In genomic region chr21:42337830-42338729, GRCh38 we compare ENCODE assay signal across 1 cellular context.
TF ChIP-seq lines count a peak whose summit lies in the region.

No MANE protein-coding gene starts in this region.

TF ChIP-seq in GM12878, 131 proteins besides CTCF, POLR2A, EP300 and RAD21 (continued from another document and continues in another):
- no peak for TF ChIP-seq SP1 (IDR thresholded peaks at IDR 0.05; ENCODE audit: low read depth, low read length)
- 0 out of 4 replicates have a peak, but pooled peaks of 1 of the 2 experiments have one; percentile 28 for TF ChIP-seq IKZF2 (IDR thresholded peaks at IDR 0.05)
- no peak for TF ChIP-seq ZNF207 (IDR thresholded peaks at IDR 0.05; ENCODE audit: borderline replicate concordance)
- TF ChIP-seq NBN (IDR thresholded peaks at IDR 0.05) = no peak
- no peak for TF ChIP-seq RFX5 (IDR thresholded peaks at IDR 0.05; ENCODE audit: low read depth, low read length)
- 0 out of 2 replicates have a peak, but pooled peaks have one; percentile 36 for TF ChIP-seq MLLT1 (IDR thresholded peaks at IDR 0.05)
- no peak for TF ChIP-seq MEF2A (IDR thresholded peaks at IDR 0.05; ENCODE audit: insufficient read depth, low read depth, low read length)
- TF ChIP-seq RUNX3 (IDR thresholded peaks at IDR 0.05; ENCODE audit: low read length) = peak; percentile 48
- TF ChIP-seq BACH1 (IDR thresholded peaks at IDR 0.05; ENCODE audit: borderline replicate concordance) = no peak
- no peak for TF ChIP-seq ZNF384 (IDR thresholded peaks at IDR 0.05; ENCODE audit: borderline replicate concordance, low read depth, low read length)
- TF ChIP-seq GATAD2B (conservative IDR thresholded peaks at IDR 0.05; ENCODE audit: low read depth) = no peak
- TF ChIP-seq PML (IDR thresholded peaks at IDR 0.05; ENCODE audit: low read length) = no peak
- TF ChIP-seq TCF3 (IDR thresholded peaks at IDR 0.05; ENCODE audit: borderline replicate concordance, insufficient read depth, low read depth, low read length) = no peak
- no peak for TF ChIP-seq E2F4 (IDR thresholded peaks at IDR 0.05; ENCODE audit: low read depth, low read length)
- no peak for TF ChIP-seq DPF2 (IDR thresholded peaks at IDR 0.05)
- TF ChIP-seq PAX5 (IDR thresholded peaks at IDR 0.05; ENCODE audit: borderline replicate concordance, low read depth, low read length) = no peak
- TF ChIP-seq PRDM15 (CRISPR knock-in tag; IDR thresholded peaks at IDR 0.05) = no peak
- no peak for TF ChIP-seq ZNF687 (IDR thresholded peaks at IDR 0.05)
- no peak for TF ChIP-seq CBX5 (IDR thresholded peaks at IDR 0.05; ENCODE audit: low read depth)
- no peak for TF ChIP-seq SRF (IDR thresholded peaks at IDR 0.05; ENCODE audit: low read depth in 2 of 2, low read length in 2 of 2)
- TF ChIP-seq SMC3 (IDR thresholded peaks at IDR 0.05; ENCODE audit: borderline replicate concordance, low read length) = peak; percentile 87
- TF ChIP-seq FOS (IDR thresholded peaks at IDR 0.05; ENCODE audit: borderline replicate concordance, extremely low read depth, insufficient read length) = no peak
- no peak for TF ChIP-seq KDM1A (IDR thresholded peaks at IDR 0.05; ENCODE audit: borderline replicate concordance)
- TF ChIP-seq PAX8 (IDR thresholded peaks at IDR 0.05) = no peak
- TF ChIP-seq FOXM1 (IDR thresholded peaks at IDR 0.05; ENCODE audit: low read depth, low read length) = 0 out of 2 replicates have a peak, but pooled peaks have one; percentile 28
- TF ChIP-seq NR2F1 (conservative IDR thresholded peaks at IDR 0.05) = no peak
- no peak for TF ChIP-seq RAD51 (IDR thresholded peaks at IDR 0.05)
- TF ChIP-seq NFYA (IDR thresholded peaks at IDR 0.05; ENCODE audit: borderline replicate concordance, low read depth, low read length) = no peak
- no peak for TF ChIP-seq WRNIP1 (IDR thresholded peaks at IDR 0.05; ENCODE audit: borderline replicate concordance, low read depth, low read length)
- TF ChIP-seq SREBF2 (IDR thresholded peaks at IDR 0.05; ENCODE audit: low read length) = no peak
- no peak for TF ChIP-seq BCL11A (IDR thresholded peaks at IDR 0.05; ENCODE audit: low read depth, low read length)
- no peak for TF ChIP-seq ASH2L (IDR thresholded peaks at IDR 0.05; ENCODE audit: borderline replicate concordance, low read depth)
- TF ChIP-seq RELB (IDR thresholded peaks at IDR 0.05; ENCODE audit: low read depth) = no peak
- TF ChIP-seq MAX (IDR thresholded peaks at IDR 0.05; ENCODE audit: low read depth, low read length) = no peak
- TF ChIP-seq NKRF (conservative IDR thresholded peaks at IDR 0.05) = no peak
- no peak for TF ChIP-seq ZNF622 (IDR thresholded peaks at IDR 0.05)
- no peak for TF ChIP-seq PBX3 (IDR thresholded peaks at IDR 0.05; ENCODE audit: insufficient replicate concordance, low read depth, low read length)
- no peak for TF ChIP-seq EED (IDR thresholded peaks at IDR 0.05; ENCODE audit: low read depth)
- no peak for TF ChIP-seq ZNF217 (IDR thresholded peaks at IDR 0.05)
- no peak for TF ChIP-seq NFXL1 (IDR thresholded peaks at IDR 0.05; ENCODE audit: borderline replicate concordance)
- TF ChIP-seq SREBF1 (IDR thresholded peaks at IDR 0.05; ENCODE audit: low read length) = no peak
- TF ChIP-seq USF2 (IDR thresholded peaks at IDR 0.05; ENCODE audit: borderline replicate concordance, low read depth, low read length) = no peak
